Comparison of ENCODE assay signal across 9 cellular contexts in the genomic region with DNA sequence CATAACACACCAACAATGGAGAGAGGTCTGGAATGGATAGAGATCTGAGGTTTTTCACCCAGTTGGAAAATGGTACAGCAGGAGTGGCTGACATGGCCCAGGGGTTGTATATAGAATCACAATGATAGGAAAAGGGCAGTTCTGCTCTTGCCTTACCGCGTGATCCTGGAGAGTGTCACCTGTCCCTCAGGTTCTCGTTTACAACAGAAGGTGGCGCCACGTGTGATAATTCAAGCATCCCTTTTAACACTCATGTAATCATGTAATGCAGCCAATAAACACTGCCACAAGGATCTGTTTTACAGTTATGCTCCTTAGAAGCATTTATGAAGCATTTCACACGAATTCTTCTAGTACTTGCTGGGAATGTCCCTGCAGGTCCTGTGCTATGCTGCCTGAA. TPM values are rescaled to one million over a fixed set of nuclear protein-coding genes. Genes with fewer than 3 reads are reported as not detected.
DNase-seq lines count a peak whose midpoint lies in the region; ATAC-seq and TF ChIP-seq lines count a peak whose summit lies in the region.
"Had no signal": no experiment of that assay in that cellular context is flagged by ENCODE, and none has a peak within 500 bp of the region (broad histone marks: within the 10 kb centered on the region; RNA-seq: fewer than 3 reads in every experiment).

No MANE protein-coding gene starts in this region.

- no peaks in the 10 kb centered on the region for H3K36me3 Mint-ChIP-seq in endodermal cell (ENCODE audit: low read depth)

- H3K4me1 ChIP-seq in cardiac muscle cell (ENCODE audit: low read depth) (no peaks in the 10 kb centered on the region), endodermal cell (ENCODE audit: control insufficient read depth, insufficient read depth, low read length) (no peaks in the 10 kb centered on the region)

- WGBS in endodermal cell (ENCODE audit: insufficient coverage in 1 of 2, insufficient read length in 1 of 2), 2 experiments: 17 to 20% methylated on average over 4 to 6 of the region's 6 CpGs

- peaks cover 9% of the 10 kb centered on the region for H3K27me3 Mint-ChIP-seq in endodermal cell (ENCODE audit: insufficient read depth)

- intact Hi-C loops in cardiac septum (cut with DNase I): no loop called here

- ATAC-seq in GM21515 (IDR thresholded peaks at IDR 0.05; ENCODE audit: unreplicated experiment) (no peak), HG03280 (IDR thresholded peaks at IDR 0.05; ENCODE audit: unreplicated experiment) (no peak)

- no peak overlapping the region for H3K4me3 Mint-ChIP-seq in endodermal cell

- H3K4me3 ChIP-seq in cardiac muscle cell (no peak overlapping the region), endodermal cell (ENCODE audit: low read length) (no peak overlapping the region)
- H3K4me3 ChIP-seq: skin epidermis had no signal

- H3K9me3 ChIP-seq in cardiac muscle cell (ENCODE audit: low read depth) (no peaks in the 10 kb centered on the region), endodermal cell (ENCODE audit: control insufficient read depth, low read length) (no peaks in the 10 kb centered on the region)

- H3K4me1 Mint-ChIP-seq in endodermal cell: peaks cover 2% of the 10 kb centered on the region

- H3K27me3 ChIP-seq in cardiac muscle cell (no peaks in the 10 kb centered on the region), endodermal cell (ENCODE audit: control insufficient read depth, insufficient read depth, low read length, poor library complexity, severe bottlenecking) (peaks cover 20% of the 10 kb centered on the region)

- no peak overlapping the region for H3K27ac ChIP-seq in cardiac muscle cell
- H3K27ac ChIP-seq in endodermal cell (ENCODE audit: low read depth, low read length): no peak overlapping the region
- H3K27ac ChIP-seq: skin epidermis had no signal

- H3K36me3 ChIP-seq in cardiac muscle cell (no peaks in the 10 kb centered on the region), endodermal cell (ENCODE audit: control insufficient read depth, insufficient read depth, low read length) (no peaks in the 10 kb centered on the region)

- H3K9ac ChIP-seq in endodermal cell (ENCODE audit: extremely low read depth, low read length, poor library complexity, severe bottlenecking): no peak overlapping the region

- H3K9me3 Mint-ChIP-seq in endodermal cell: no peaks in the 10 kb centered on the region

- no peak overlapping the region for H3K27ac Mint-ChIP-seq in endodermal cell

- TF ChIP-seq CTCF in cardiac muscle cell (IDR thresholded peaks at IDR 0.05; ENCODE audit: low read depth, low read length) (peak; percentile 15), endodermal cell (conservative IDR thresholded peaks at IDR 0.05) (peak; percentile 85)

- DNase-seq in cardiac muscle cell (ENCODE audit: low read depth in 1 of 2, low spot score in 1 of 2) (peak; percentile 17 to 58), cardiac septum (ENCODE audit: low spot score) (no peak), NCI-H526 (lab: John Stamatoyannopoulos, UW) (peak; percentile 68 to 88), endodermal cell (peak; percentile 89), DMS114 treated with DMSO at 0.1 percent for 48 hours (lab: John Stamatoyannopoulos, UW; ENCODE audit: unreplicated experiment) (no peak)
- peak; percentile 20 to 27 for DNase-seq in stimulated activated CD4-positive, alpha-beta T cell treated with anti-CD3 and anti-CD28 coated beads, Interleukin-2, amount 100 ng/mL, for 48 hours

RNA-seq across cellular contexts. Expression of gene WFDC2, which starts 12.9 kb away (rescaled TPM):
- total RNA-seq in cardiac muscle cell (0.95 and 3.0 TPM in 2 replicates), cardiac septum (1.0 TPM), endodermal cell (100 to 1,000 TPM; 304 to 580 TPM)
- polyA plus RNA-seq in cardiac muscle cell: 7.5 and 8.5 TPM in 2 replicates
- polyA plus RNA-seq in endodermal cell (2013, experiment 1 of 2): 59.9 TPM
- 51.6 TPM for polyA plus RNA-seq in endodermal cell (2013, experiment 2 of 2)

RNA-seq across cellular contexts. Expression of gene PIGT, which starts 40.7 kb away (rescaled TPM):
- total RNA-seq in cardiac muscle cell (84.6 and 87.4 TPM in 2 replicates), cardiac septum (139 TPM), endodermal cell (10 to 100 TPM; 83.3 to 90.1 TPM)
- polyA plus RNA-seq in cardiac muscle cell: 150 and 156 TPM in 2 replicates
- 77.8 TPM for polyA plus RNA-seq in endodermal cell (2013, experiment 1 of 2)
- 69.9 TPM for polyA plus RNA-seq in endodermal cell (2013, experiment 2 of 2)

RNA-seq across cellular contexts. Expression of gene DBNDD2, which starts 48.5 kb away (rescaled TPM):
- 51.2 and 62.9 TPM in 2 replicates for total RNA-seq in cardiac muscle cell
- 85.4 and 89.3 TPM in 2 replicates for polyA plus RNA-seq in cardiac muscle cell
- 209 TPM for total RNA-seq in cardiac septum
- 10 to 100 TPM; 63.2 to 69.1 TPM for total RNA-seq in endodermal cell
- 39.0 TPM for polyA plus RNA-seq in endodermal cell (2013, experiment 1 of 2)
- 41.4 TPM for polyA plus RNA-seq in endodermal cell (2013, experiment 2 of 2)

RNA-seq across cellular contexts. Expression of gene SPINT3, which starts 58.8 kb away (rescaled TPM):
- total RNA-seq in cardiac muscle cell (not detected in 2 replicates), cardiac septum (not detected), endodermal cell (not detected)
- polyA plus RNA-seq in cardiac muscle cell: not detected in 2 replicates
- not detected for polyA plus RNA-seq in endodermal cell (2013, experiment 1 of 2)
- not detected for polyA plus RNA-seq in endodermal cell (2013, experiment 2 of 2)

Comparison
In these comparisons a context has a peak if more than half of its experiments do, and no peak if none do; other contexts are left out.
1. DNase-seq: peak in cardiac muscle cell (2 of 2), NCI-H526 (2 of 2), endodermal cell (single experiment) and stimulated activated CD4-positive, alpha-beta T cell treated with anti-CD3 and anti-CD28 coated beads, Interleukin-2, amount 100 ng/mL, for 48 hours (2 of 2); none in cardiac septum (single experiment) and DMS114 treated with DMSO at 0.1 percent for 48 hours (single experiment).
2. RNA of gene WFDC2, which starts 12.9 kb away (total RNA-seq): 304 to 580 TPM in endodermal cell; 1.0 TPM in cardiac septum (single experiment) and 0.95 to 3.0 TPM in cardiac muscle cell; every median in the first group is over 10 times any median in the second.